Comparison of ENCODE assay signal across 8 cellular contexts in the genomic region with DNA sequence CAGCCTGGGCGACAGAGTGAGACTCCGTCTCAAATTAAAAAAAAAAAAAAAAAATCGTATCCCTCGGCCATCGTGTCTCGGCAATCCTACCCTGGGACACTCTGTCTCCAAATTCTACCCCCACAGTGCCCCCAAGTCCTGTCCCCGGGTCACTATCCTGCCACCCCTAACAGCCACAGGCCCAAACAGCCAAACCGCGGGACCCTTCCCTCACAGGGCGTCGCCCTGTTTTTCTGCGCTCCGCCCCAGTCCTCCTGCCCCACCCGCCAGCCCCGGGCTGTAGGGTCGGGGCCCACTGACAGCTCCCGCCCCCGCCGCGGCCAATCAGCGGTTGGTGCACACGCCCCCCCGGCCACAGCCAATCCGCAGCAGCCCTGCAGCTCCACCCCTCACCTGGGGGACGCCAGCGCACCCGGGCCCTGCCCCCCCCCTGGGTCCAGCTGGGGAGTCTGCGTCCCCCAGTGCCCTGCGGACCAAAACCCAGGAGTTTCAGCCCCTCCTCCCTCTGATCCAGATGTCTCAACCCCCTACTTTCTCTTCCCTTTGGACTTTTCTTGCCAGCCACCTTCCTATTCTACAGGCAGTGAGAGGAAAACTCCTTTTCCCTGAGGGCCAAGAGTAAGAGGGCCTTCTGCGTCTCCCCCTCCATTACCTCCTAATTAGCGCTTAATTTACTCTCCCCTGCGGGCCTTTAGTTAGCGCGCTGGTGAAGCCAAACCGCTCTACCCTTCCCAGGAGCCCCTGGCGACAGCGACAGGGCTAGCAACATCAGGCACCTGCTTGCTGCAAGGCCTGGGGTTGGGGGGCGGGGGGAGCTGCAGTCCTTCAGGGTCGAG. TPM values are rescaled to one million over a fixed set of nuclear protein-coding genes. Genes with fewer than 3 reads are reported as not detected.
DNase-seq lines count a peak whose midpoint lies in the region; ATAC-seq and TF ChIP-seq lines count a peak whose summit lies in the region.

No MANE protein-coding gene starts in this region.

- peaks cover 3% of the 10 kb centered on the region for H3K4me1 ChIP-seq in RWPE2 (ENCODE audit: insufficient read depth, poor library complexity, severe bottlenecking)
- peaks cover 6 to 54% (median 39%) of the 10 kb centered on the region in 4 donors for H3K4me1 ChIP-seq in transverse colon

- H3K4me3 Mint-ChIP-seq in IgD-negative memory B cell: peak overlapping the region; percentile 87 to 95 (median 94)
- H3K4me3 Mint-ChIP-seq in activated naive CD8-positive, alpha-beta T cell: peak overlapping the region; percentile 81

- 4 to 12% methylated on average over 9 to 36 of the region's 39 CpGs for WGBS in transverse colon (ENCODE audit: low coverage in 1 of 2), 2 donors

- no peaks in the 10 kb centered on the region for H3K9me3 Mint-ChIP-seq in IgD-negative memory B cell
- no peaks in the 10 kb centered on the region for H3K9me3 Mint-ChIP-seq in activated naive CD8-positive, alpha-beta T cell (ENCODE audit: low read depth)

- H3K27me3 Mint-ChIP-seq in IgD-negative memory B cell: no peaks in the 10 kb centered on the region
- no peaks in the 10 kb centered on the region for H3K27me3 Mint-ChIP-seq in activated naive CD8-positive, alpha-beta T cell

- H3K27ac ChIP-seq in RWPE2 (ENCODE audit: poor library complexity, severe bottlenecking) (peak overlapping the region; percentile 53), transverse colon (peak overlapping the region; percentile 88 to 93 (median 90))

- H3K9me3 ChIP-seq in RWPE2 (ENCODE audit: severe bottlenecking): no peaks in the 10 kb centered on the region
- H3K9me3 ChIP-seq in transverse colon: no peaks in the 10 kb centered on the region

- in situ Hi-C loops in transverse colon (cut with MboI; ENCODE audit: low pct_ligation_motif_present in 1 of 4, low pct_unique_long_range_greater_than_20kb in 1 of 4, low sequenced_read_pairs in 3 of 4): no loop called here

- H3K27me3 ChIP-seq in RWPE2 (ENCODE audit: insufficient read depth, poor library complexity, severe bottlenecking) (no peaks in the 10 kb centered on the region), transverse colon (no peaks in the 10 kb centered on the region)

- DNase-seq in activated T-cell treated with anti-CD3 and anti-CD28 coated beads for 1 hour (ENCODE audit: low read depth) (peak; percentile 45), activated T-cell treated with anti-CD3 and anti-CD28 coated beads for 4 hours (no peak), RWPE2 (ENCODE audit: low spot score) (no peak), glomerular visceral epithelial cell (ENCODE audit: extremely low spot score) (peak; percentile 81), omental fat pad (ENCODE audit: low spot score) (peak; percentile 46), transverse colon (peak; percentile 93)

- H3K36me3 ChIP-seq in RWPE2 (ENCODE audit: low read depth) (peaks cover 4% of the 10 kb centered on the region; the same call in 1 of the 2 replicates), transverse colon (no peaks in the 10 kb centered on the region)

- peak; percentile 84 for TF ChIP-seq POLR2A in transverse colon (IDR thresholded peaks at IDR 0.05)

- H3K4me1 Mint-ChIP-seq in IgD-negative memory B cell: peaks cover 21% of the 10 kb centered on the region in 3 donors
- H3K4me1 Mint-ChIP-seq in activated naive CD8-positive, alpha-beta T cell (ENCODE audit: low read depth): peaks cover 27% of the 10 kb centered on the region

- H3K27ac Mint-ChIP-seq in IgD-negative memory B cell: peak overlapping the region in 2 of 3 donors; percentile 94 to 97
- H3K27ac Mint-ChIP-seq in activated naive CD8-positive, alpha-beta T cell: no peak overlapping the region

- TF ChIP-seq CTCF in RWPE2 (IDR thresholded peaks at IDR 0.05; ENCODE audit: poor library complexity, severe bottlenecking): no peak
- no peak for TF ChIP-seq CTCF in omental fat pad (IDR thresholded peaks at IDR 0.05)
- peak in 2 of 5 experiments; percentile 12 to 18 for TF ChIP-seq CTCF in transverse colon (IDR thresholded peaks at IDR 0.05)

- ATAC-seq in RWPE2 (ENCODE audit: low read depth) (peak; percentile 75), omental fat pad (ENCODE audit: low FRiP score) (peak; percentile 89)

- peaks cover 6% of the 10 kb centered on the region for H3K36me3 Mint-ChIP-seq in IgD-negative memory B cell
- no peaks in the 10 kb centered on the region for H3K36me3 Mint-ChIP-seq in activated naive CD8-positive, alpha-beta T cell

- intact Hi-C loops in transverse colon (cut with DNase I; ENCODE audit: low total_unique reads): no loop called here

- TF ChIP-seq EP300 in transverse colon (IDR thresholded peaks at IDR 0.05; ENCODE audit: low read depth): peak; percentile 24

- H3K4me3 ChIP-seq in RWPE2 (ENCODE audit: severe bottlenecking): peak overlapping the region; percentile 51
- peak overlapping the region; percentile 33 to 71 (median 63) for H3K4me3 ChIP-seq in transverse colon

RNA-seq across cellular contexts. Expression of a gene that starts 1.5 kb away (rescaled TPM):
- polyA plus RNA-seq in IgD-negative memory B cell: 31.8 TPM
- total RNA-seq in omental fat pad (10 to 100 TPM; 20.5 to 65.3 (median 37.2) TPM), transverse colon (10 to 100 TPM; 32.4 to 51.5 (median 42.8) TPM)

RNA-seq across cellular contexts. Expression of a gene that starts 24.0 kb away (rescaled TPM):
- 1.2 TPM for polyA plus RNA-seq in IgD-negative memory B cell
- total RNA-seq in omental fat pad (10 to 100 TPM; 11.0 to 19.3 (median 13.0) TPM), transverse colon (10 to 100 TPM in 1 of 4 donors, 1 to 10 TPM in 3; 3.5 to 15.1 (median 5.4) TPM)

RNA-seq across cellular contexts. Expression of a gene that starts 56.1 kb away (rescaled TPM):
- polyA plus RNA-seq in IgD-negative memory B cell: 3.2 TPM
- 10 to 100 TPM in 3 of 4 donors, 1 to 10 TPM in 1; 7.3 to 18.7 (median 14.9) TPM for total RNA-seq in omental fat pad
- total RNA-seq in transverse colon: 10 to 100 TPM in 2 of 4 donors, 1 to 10 TPM in 2; 2.6 to 34.4 (median 10.3) TPM

RNA-seq across cellular contexts. Expression of a gene that starts 57.0 kb away (rescaled TPM):
- polyA plus RNA-seq in IgD-negative memory B cell: not detected
- not detected for total RNA-seq in omental fat pad
- total RNA-seq in transverse colon: not detected

RNA-seq across cellular contexts. Expression of a gene that starts 59.9 kb away (rescaled TPM):
- not detected for polyA plus RNA-seq in IgD-negative memory B cell
- total RNA-seq in omental fat pad (1 to 10 TPM; 2.2 to 7.1 (median 5.3) TPM), transverse colon (under 1 TPM; 0.27 to 1.00 (median 0.58) TPM)

Comparison
In these comparisons a context has a peak if more than half of its experiments do, and no peak if none do; other contexts are left out.
1. DNase-seq: peak in activated T-cell treated with anti-CD3 and anti-CD28 coated beads for 1 hour (single experiment), glomerular visceral epithelial cell (single experiment), omental fat pad (single experiment) and transverse colon (single experiment); none in activated T-cell treated with anti-CD3 and anti-CD28 coated beads for 4 hours (single experiment) and RWPE2 (single experiment).